ENCODE assay signal across 9 cellular contexts in the genomic region with DNA sequence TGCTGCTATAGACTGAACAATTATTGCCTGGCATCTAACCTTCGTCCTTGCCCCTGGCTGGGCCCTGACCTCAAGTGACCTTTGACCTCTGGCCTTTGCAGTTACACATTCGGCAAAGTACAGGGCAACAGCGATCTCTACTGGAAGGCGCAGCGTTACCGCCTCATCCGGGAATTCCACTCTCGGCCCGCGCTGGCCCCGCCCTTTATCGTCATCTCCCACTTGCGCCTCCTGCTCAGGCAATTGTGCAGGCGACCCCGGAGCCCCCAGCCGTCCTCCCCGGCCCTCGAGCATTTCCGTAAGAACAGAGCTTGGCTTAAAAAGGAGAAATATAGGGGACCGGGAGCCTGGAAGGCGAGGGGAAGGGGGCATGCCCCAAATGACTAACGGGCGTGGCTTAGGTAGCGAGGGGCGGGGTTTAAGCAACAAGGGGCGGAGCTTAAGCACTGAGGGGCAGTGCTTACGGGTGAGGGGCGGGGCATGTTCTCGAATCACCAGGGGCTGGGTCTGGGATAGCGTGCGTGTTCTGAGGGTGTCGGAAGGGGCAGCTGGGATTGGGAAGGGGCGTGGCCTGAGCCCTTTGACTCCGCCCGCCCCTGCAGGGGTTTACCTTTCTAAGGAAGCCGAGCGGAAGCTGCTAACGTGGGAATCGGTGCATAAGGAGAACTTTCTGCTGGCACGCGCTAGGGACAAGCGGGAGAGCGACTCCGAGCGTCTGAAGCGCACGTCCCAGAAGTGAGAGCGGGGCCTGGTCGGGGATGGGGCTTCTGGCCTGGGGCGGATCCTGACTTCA. TPM values are rescaled to one million over a fixed set of nuclear protein-coding genes. Genes with fewer than 3 reads are reported as not detected.
DNase-seq lines count a peak whose midpoint lies in the region; ATAC-seq and TF ChIP-seq lines count a peak whose summit lies in the region.
"Had no signal": no experiment of that assay in that cellular context is flagged by ENCODE, and none has a peak within 500 bp of the region (broad histone marks: within the 10 kb centered on the region; RNA-seq: fewer than 3 reads in every experiment).

No MANE protein-coding gene starts in this region.

- no peak for TF ChIP-seq CTCF in natural killer cell (IDR thresholded peaks at IDR 0.05)

- no peaks in the 10 kb centered on the region for H3K9me3 Mint-ChIP-seq in T-helper 2 cell treated with Interferon-gamma antibody and Interleukin-4, amounts not matched to agents 5 μg/mL and 100 μg/mL, for 36 hours
- H3K9me3 Mint-ChIP-seq in natural killer cell: no peaks in the 10 kb centered on the region

- H3K27ac Mint-ChIP-seq in T-helper 2 cell treated with Interferon-gamma antibody and Interleukin-4, amounts not matched to agents 5 μg/mL and 100 μg/mL, for 36 hours: peak overlapping the region; percentile 49
- H3K27ac Mint-ChIP-seq in natural killer cell: no peak overlapping the region

- intact Hi-C loops in natural killer cell (cut with micrococcal nuclease): no loop called here

- no peaks in the 10 kb centered on the region for H3K36me3 Mint-ChIP-seq in T-helper 2 cell treated with Interferon-gamma antibody and Interleukin-4, amounts not matched to agents 5 μg/mL and 100 μg/mL, for 36 hours (ENCODE audit: low read depth)
- H3K36me3 Mint-ChIP-seq in natural killer cell: no peaks in the 10 kb centered on the region

- peak overlapping the region; percentile 58 for H3K4me3 Mint-ChIP-seq in T-helper 2 cell treated with Interferon-gamma antibody and Interleukin-4, amounts not matched to agents 5 μg/mL and 100 μg/mL, for 36 hours
- H3K4me3 Mint-ChIP-seq in natural killer cell: no peak overlapping the region

- ATAC-seq in natural killer cell: peak in 2 of 3 donors; percentile 71 to 75
- no peak for ATAC-seq in GM21447 (IDR thresholded peaks at IDR 0.05; ENCODE audit: unreplicated experiment)
- no peak for ATAC-seq in HG03439 (IDR thresholded peaks at IDR 0.05; ENCODE audit: unreplicated experiment)

- H3K4me1 Mint-ChIP-seq in T-helper 2 cell treated with Interferon-gamma antibody and Interleukin-4, amounts not matched to agents 5 μg/mL and 100 μg/mL, for 36 hours (ENCODE audit: low read depth): peaks cover 10% of the 10 kb centered on the region
- H3K4me1 Mint-ChIP-seq in natural killer cell: no peaks in the 10 kb centered on the region

- peak; percentile 55 for DNase-seq in CD1c-positive myeloid dendritic cell (ENCODE audit: extremely low spot score)
- DNase-seq in T-helper 2 cell treated with Interferon-gamma antibody and Interleukin-4, amounts not matched to agents 5 μg/mL and 100 μg/mL, for 36 hours (ENCODE audit: low spot score): peak; percentile 30
- DNase-seq in effector CD8-positive, alpha-beta T cell (lab: John Stamatoyannopoulos, UW): peak; percentile 31
- no peak for DNase-seq in natural killer cell
- no peak for DNase-seq in midbrain (lab: John Stamatoyannopoulos, UW)
- DNase-seq in COLO829 (ENCODE audit: low spot score): no peak

- H3K27me3 Mint-ChIP-seq in T-helper 2 cell treated with Interferon-gamma antibody and Interleukin-4, amounts not matched to agents 5 μg/mL and 100 μg/mL, for 36 hours (ENCODE audit: low read depth): no peaks in the 10 kb centered on the region
- peaks cover 0 to 5% of the 10 kb centered on the region in 2 donors for H3K27me3 Mint-ChIP-seq in natural killer cell (ENCODE audit: low read depth in 2 of 2)

RNA-seq across cellular contexts. Expression of a gene that starts 52.7 kb away (rescaled TPM):
- under 1 TPM in 1 of 3 donors, not detected in 2; 0.20 TPM for total RNA-seq in natural killer cell

RNA-seq across cellular contexts. Expression of a gene that starts 55.1 kb away (rescaled TPM):
- not detected for total RNA-seq in natural killer cell
- total RNA-seq: chondrocyte had no signal

Comparison
In these comparisons a context has a peak if more than half of its experiments do, and no peak if none do; other contexts are left out.
1. DNase-seq: peak in CD1c-positive myeloid dendritic cell (single experiment), T-helper 2 cell treated with Interferon-gamma antibody and Interleukin-4, amounts not matched to agents 5 μg/mL and 100 μg/mL, for 36 hours (single experiment) and effector CD8-positive, alpha-beta T cell (single experiment); none in natural killer cell (single experiment), midbrain (single experiment) and COLO829 (single experiment).
2. ATAC-seq: peak in natural killer cell (2 of 3); none in GM21447 (single experiment) and HG03439 (single experiment).